20 cellular contexts compared by ENCODE assay signal in genomic region chr2:10560626-10561025, GRCh38.
"Had no signal": no experiment of that assay in that cellular context is flagged by ENCODE, and none has a peak within 500 bp of the region (broad histone marks: within the 10 kb centered on the region; RNA-seq: fewer than 3 reads in every experiment).

No MANE protein-coding gene starts in this region.

- H3K27ac ChIP-seq: ascending aorta, body of pancreas, VCaP had no signal

- H3K27me3 Mint-ChIP-seq: activated CD4-positive, alpha-beta memory T cell treated with anti-CD3 and anti-CD28 coated beads, Interleukin-2, amount 10 ng/mL, durations not matched to agents 7 days and 5 days; activated CD4-positive, alpha-beta T cell treated with anti-CD3 and anti-CD28 coated beads for 36 hours; activated naive CD8-positive, alpha-beta T cell treated with anti-CD3 and anti-CD28 coated beads, Interleukin-2, amount 50 U/mL, for 24 hours had no signal

- ATAC-seq: activated CD4-positive, alpha-beta T cell treated with anti-CD3 and anti-CD28 coated beads for 36 hours; activated naive CD4-positive, alpha-beta T cell treated with anti-CD3 and anti-CD28 coated beads, Interleukin-2, amount 50 U/mL, for 72 hours; activated naive CD8-positive, alpha-beta T cell treated with anti-CD3 and anti-CD28 coated beads, Interleukin-2, amount 50 U/mL, for 24 hours; body of pancreas; PC-3 had no signal

- H3K9me3 ChIP-seq: ascending aorta, body of pancreas had no signal

- H3K4me1 ChIP-seq: ascending aorta had no signal

- DNase-seq: activated CD4-positive, alpha-beta memory T cell treated with anti-CD3 and anti-CD28 coated beads, Interleukin-2, amount 10 ng/mL, durations not matched to agents 7 days and 5 days; activated CD4-positive, alpha-beta T cell treated with anti-CD3 and anti-CD28 coated beads for 36 hours; activated CD4-positive, alpha-beta T cell treated with anti-CD3 and anti-CD28 coated beads, Interleukin-2, amount 50 U/mL, for 1 hour; activated naive CD8-positive, alpha-beta T cell treated with anti-CD3 and anti-CD28 coated beads, Interleukin-2, amount 50 U/mL, for 24 hours; activated T-cell treated with anti-CD3 and anti-CD28 coated beads, Interleukin-2, amount 50 U/mL, for 1 hour; amniotic stem cell; body of pancreas; central memory CD4-positive, alpha-beta T cell; Karpas-422; MM.1S; NCI-H1105; NCI-H1436; NCI-H1694 treated with DMSO at 0.1 percent for 48 hours; NCI-H2029 treated with DMSO at 0.1 percent for 48 hours; NCI-H510A treated with DMSO at 0.1 percent for 48 hours; PC-3; SHP77 treated with DMSO at 0.1 percent for 48 hours had no signal

- H3K27ac Mint-ChIP-seq: activated CD4-positive, alpha-beta memory T cell treated with anti-CD3 and anti-CD28 coated beads, Interleukin-2, amount 10 ng/mL, durations not matched to agents 7 days and 5 days; activated CD4-positive, alpha-beta T cell treated with anti-CD3 and anti-CD28 coated beads for 36 hours; activated naive CD8-positive, alpha-beta T cell treated with anti-CD3 and anti-CD28 coated beads, Interleukin-2, amount 50 U/mL, for 24 hours had no signal

- H3K4me3 Mint-ChIP-seq: activated CD4-positive, alpha-beta memory T cell treated with anti-CD3 and anti-CD28 coated beads, Interleukin-2, amount 10 ng/mL, durations not matched to agents 7 days and 5 days; activated CD4-positive, alpha-beta T cell treated with anti-CD3 and anti-CD28 coated beads for 36 hours; activated naive CD8-positive, alpha-beta T cell treated with anti-CD3 and anti-CD28 coated beads, Interleukin-2, amount 50 U/mL, for 24 hours had no signal

- H3K9me3 Mint-ChIP-seq: activated CD4-positive, alpha-beta memory T cell treated with anti-CD3 and anti-CD28 coated beads, Interleukin-2, amount 10 ng/mL, durations not matched to agents 7 days and 5 days; activated naive CD8-positive, alpha-beta T cell treated with anti-CD3 and anti-CD28 coated beads, Interleukin-2, amount 50 U/mL, for 24 hours had no signal

- H3K4me3 ChIP-seq: ascending aorta, body of pancreas had no signal

- H3K4me1 Mint-ChIP-seq: activated CD4-positive, alpha-beta memory T cell treated with anti-CD3 and anti-CD28 coated beads, Interleukin-2, amount 10 ng/mL, durations not matched to agents 7 days and 5 days; activated CD4-positive, alpha-beta T cell treated with anti-CD3 and anti-CD28 coated beads for 36 hours; activated naive CD8-positive, alpha-beta T cell treated with anti-CD3 and anti-CD28 coated beads, Interleukin-2, amount 50 U/mL, for 24 hours had no signal

- H3K27me3 ChIP-seq: ascending aorta, body of pancreas had no signal
